In genomic region chr9:114634387-114634786, GRCh38 we compare ENCODE assay signal across 25 cellular contexts. TPM values are rescaled to one million over a fixed set of nuclear protein-coding genes. Genes with fewer than 3 reads are reported as not detected.
DNase-seq lines count a peak whose midpoint lies in the region; ATAC-seq and TF ChIP-seq lines count a peak whose summit lies in the region.
"Had no signal": no experiment of that assay in that cellular context is flagged by ENCODE, and none has a peak within 500 bp of the region (broad histone marks: within the 10 kb centered on the region; RNA-seq: fewer than 3 reads in every experiment).

No MANE protein-coding gene starts in this region.

- intact Hi-C loops in cardiac septum (cut with DNase I) (no loop called here), left cardiac atrium (cut with DNase I) (no loop called here)

- DNase-seq in cardiac septum (ENCODE audit: low spot score) (peak; percentile 35), left cardiac atrium (no peak), T-helper 17 cell (no peak), left lobe of liver (ENCODE audit: low spot score) (no peak), DMS 273 treated with DMSO at 0.1 percent for 48 hours (lab: John Stamatoyannopoulos, UW) (no peak), type B pancreatic cell (ENCODE audit: extremely low spot score, unreplicated experiment) (no peak), NCI-H524 (lab: John Stamatoyannopoulos, UW) (no peak)
- DNase-seq in stimulated activated effector memory CD8-positive, alpha-beta T cell treated with anti-CD3 and anti-CD28 coated beads, Interleukin-12 subunit alpha, Interleukin-12 subunit beta, amount 100 ng/mL, for 72 hours (ENCODE audit: low spot score in 2 of 2): no peak
- DNase-seq: 8988T; ACHN; AML-193; BE2C; CD4-positive, alpha-beta T cell; CD8-positive, alpha-beta memory T cell; DMS53; DMS79 treated with DMSO at 0.1 percent for 48 hours; GF-D8; GOT3; HFFc6 had no signal

- peaks cover 3% of the 10 kb centered on the region for H3K36me3 Mint-ChIP-seq in T-helper 17 cell (ENCODE audit: low read depth)
- peaks cover 78% of the 10 kb centered on the region for H3K36me3 Mint-ChIP-seq in stimulated activated effector memory CD8-positive, alpha-beta T cell treated with anti-CD3 and anti-CD28 coated beads, Interleukin-12 subunit alpha, Interleukin-12 subunit beta, amount 100 ng/mL, for 72 hours
- peaks cover 8% of the 10 kb centered on the region for H3K36me3 Mint-ChIP-seq in type B pancreatic cell

- no peaks in the 10 kb centered on the region for H3K27me3 Mint-ChIP-seq in T-helper 17 cell
- H3K27me3 Mint-ChIP-seq in type B pancreatic cell: no peaks in the 10 kb centered on the region
- H3K27me3 Mint-ChIP-seq: CD4-positive, alpha-beta T cell; CD8-positive, alpha-beta memory T cell had no signal

- peaks cover 6% of the 10 kb centered on the region for H3K4me1 Mint-ChIP-seq in T-helper 17 cell
- H3K4me1 Mint-ChIP-seq in stimulated activated effector memory CD8-positive, alpha-beta T cell treated with anti-CD3 and anti-CD28 coated beads, Interleukin-12 subunit alpha, Interleukin-12 subunit beta, amount 100 ng/mL, for 72 hours: peaks cover 6% of the 10 kb centered on the region
- H3K4me1 Mint-ChIP-seq in type B pancreatic cell (ENCODE audit: unreplicated experiment): no peaks in the 10 kb centered on the region
- H3K4me1 Mint-ChIP-seq: CD14-positive monocyte; CD8-positive, alpha-beta memory T cell had no signal

- no peaks in the 10 kb centered on the region for H3K9me3 Mint-ChIP-seq in stimulated activated effector memory CD8-positive, alpha-beta T cell treated with anti-CD3 and anti-CD28 coated beads, Interleukin-12 subunit alpha, Interleukin-12 subunit beta, amount 100 ng/mL, for 72 hours
- no peaks in the 10 kb centered on the region for H3K9me3 Mint-ChIP-seq in type B pancreatic cell
- H3K9me3 Mint-ChIP-seq: CD14-positive monocyte; CD4-positive, alpha-beta T cell; CD8-positive, alpha-beta memory T cell; HFFc6 had no signal

- no peak for TF ChIP-seq CTCF in type B pancreatic cell (conservative IDR thresholded peaks at IDR 0.05)

- peak overlapping the region; percentile 31 for H3K4me3 Mint-ChIP-seq in T-helper 17 cell
- no peak overlapping the region for H3K4me3 Mint-ChIP-seq in stimulated activated effector memory CD8-positive, alpha-beta T cell treated with anti-CD3 and anti-CD28 coated beads, Interleukin-12 subunit alpha, Interleukin-12 subunit beta, amount 100 ng/mL, for 72 hours
- H3K4me3 Mint-ChIP-seq in type B pancreatic cell: no peak overlapping the region
- H3K4me3 Mint-ChIP-seq: CD14-positive monocyte; CD4-positive, alpha-beta T cell; CD8-positive, alpha-beta memory T cell; HFFc6 had no signal

- ATAC-seq in left cardiac atrium (no peak), T-helper 17 cell (no peak), left lobe of liver (peak; percentile 62)
- no peak for ATAC-seq in stimulated activated effector memory CD8-positive, alpha-beta T cell treated with anti-CD3 and anti-CD28 coated beads, Interleukin-12 subunit alpha, Interleukin-12 subunit beta, amount 100 ng/mL, for 72 hours
- ATAC-seq: A549 had no signal

- H3K9me3 ChIP-seq in T-helper 17 cell (ENCODE audit: control insufficient read depth, low read length, poor library complexity, severe bottlenecking): no peaks in the 10 kb centered on the region
- H3K9me3 ChIP-seq: A549; BE2C; BLaER1 treated with 17β-estradiol and CSF1 and Interleukin-3, amounts not matched to agents 10 nM and 100 nM; HAP-1 had no signal

- H3K27ac Mint-ChIP-seq in T-helper 17 cell: no peak overlapping the region
- H3K27ac Mint-ChIP-seq in stimulated activated effector memory CD8-positive, alpha-beta T cell treated with anti-CD3 and anti-CD28 coated beads, Interleukin-12 subunit alpha, Interleukin-12 subunit beta, amount 100 ng/mL, for 72 hours: peak overlapping the region; percentile 29
- H3K27ac Mint-ChIP-seq in type B pancreatic cell: no peak overlapping the region
- H3K27ac Mint-ChIP-seq: CD4-positive, alpha-beta T cell; HFFc6 had no signal

RNA-seq across cellular contexts. Expression of gene TEX53, which starts 23.2 kb away (rescaled TPM):
- total RNA-seq in cardiac septum (not detected), left cardiac atrium (not detected), T-helper 17 cell (not detected), left lobe of liver (not detected), type B pancreatic cell (ENCODE audit: low replicate concordance) (not detected in 2 replicates)
- total RNA-seq: CD4-positive, alpha-beta T cell; CD8-positive, alpha-beta memory T cell; Daoy; G401; HFFc6 had no signal

RNA-seq across cellular contexts. Expression of gene TMEM268, which starts 23.3 kb away (rescaled TPM):
- total RNA-seq in cardiac septum (3.6 TPM), left cardiac atrium (1 to 10 TPM; 5.6 to 6.6 TPM), T-helper 17 cell (10 to 100 TPM in 1 of 2 donors, 1 to 10 TPM in 1; 9.4 to 11.5 TPM), left lobe of liver (4.8 TPM), type B pancreatic cell (ENCODE audit: low replicate concordance) (6.5 and 6.6 TPM in 2 replicates)

RNA-seq across cellular contexts. Expression of gene ATP6V1G1, which starts 46.8 kb away (rescaled TPM):
- total RNA-seq in cardiac septum: 64.6 TPM
- total RNA-seq in left cardiac atrium: 10 to 100 TPM; 71.5 to 92.9 TPM
- total RNA-seq in T-helper 17 cell: 100 to 1,000 TPM; 101 to 102 TPM
- total RNA-seq in left lobe of liver: 34.1 TPM
- total RNA-seq in type B pancreatic cell (ENCODE audit: low replicate concordance): 110 and 147 TPM in 2 replicates

RNA-seq across cellular contexts. Expression of gene TEX48, which starts 47.6 kb away (rescaled TPM):
- total RNA-seq in cardiac septum (not detected), left cardiac atrium (not detected), T-helper 17 cell (not detected), left lobe of liver (not detected), type B pancreatic cell (ENCODE audit: low replicate concordance) (not detected in 2 replicates)
- total RNA-seq: CD4-positive, alpha-beta T cell; Daoy; G401; HFFc6 had no signal
